ENCODE assay signal across 8 cellular contexts in the genomic region with DNA sequence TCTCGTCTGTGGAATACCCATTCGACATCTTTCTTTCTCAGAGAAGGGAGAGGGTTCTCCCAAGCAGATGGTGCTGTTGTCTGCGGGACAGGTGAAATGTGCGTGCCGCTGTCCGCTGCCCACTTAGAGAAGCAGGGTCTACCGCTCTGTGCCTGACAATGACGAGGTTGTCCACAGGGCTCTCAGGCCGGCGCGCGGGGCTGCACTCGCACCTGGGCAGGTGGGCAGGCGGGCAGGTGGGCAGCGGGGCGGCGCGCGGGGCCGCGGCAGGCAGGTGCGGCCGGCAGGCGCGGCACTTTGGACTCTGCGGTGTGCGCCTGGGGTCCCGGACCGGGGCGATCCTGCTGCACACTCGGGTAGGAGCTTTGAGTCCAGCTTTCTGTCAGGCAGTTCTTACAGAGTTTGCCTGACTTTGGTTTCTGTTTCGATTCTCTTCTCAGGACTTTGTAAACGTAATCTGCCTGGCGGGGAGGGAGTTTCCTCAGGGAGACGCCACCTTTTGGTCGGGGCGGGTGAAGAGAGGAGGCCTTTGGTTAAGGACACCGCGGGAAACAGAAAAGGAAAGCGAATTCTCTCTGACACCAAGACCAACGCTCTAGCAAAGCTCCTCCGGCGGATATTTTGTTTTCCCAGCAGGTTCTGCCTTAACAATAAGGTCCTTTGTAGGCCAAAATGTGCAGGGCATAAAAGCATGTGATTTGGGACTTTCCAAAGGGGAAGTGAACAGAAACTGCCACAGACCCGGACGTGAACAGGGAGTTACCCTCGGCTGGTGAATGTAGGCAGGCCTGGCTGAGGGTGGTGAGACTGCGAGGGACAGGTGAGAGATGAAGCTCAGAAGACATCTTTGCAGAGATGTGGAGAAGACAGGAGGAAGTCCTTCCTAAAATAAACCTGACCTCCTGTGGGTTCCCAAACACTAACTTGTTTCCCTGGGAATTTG. TPM values are rescaled to one million over a fixed set of nuclear protein-coding genes. Genes with fewer than 3 reads are reported as not detected.
A peak's percentile ranks its signal among the peaks of the same experiment; 100 is the strongest.
DNase-seq lines count a peak whose midpoint lies in the region; ATAC-seq and TF ChIP-seq lines count a peak whose summit lies in the region.

A gene (minus strand): TSS at position 405 of the 943 bp plus-strand sequence. CDS start 377 bp downstream, at position 28.

- H3K18ac ChIP-seq in neuronal stem cell (ENCODE audit: low read length): peak within 1 kb of the TSS; percentile 92

- H3K4me3 ChIP-seq in neuronal stem cell (ENCODE audit: low read length in 2 of 2): peak within 1 kb of the TSS; percentile 50 to 77

- peak within 1 kb of the TSS; percentile 93 for H2AFZ ChIP-seq in neuronal stem cell (ENCODE audit: low read length)

- H4K8ac ChIP-seq in neuronal stem cell (ENCODE audit: low read depth, low read length): peak within 1 kb of the TSS; percentile 17

- H3K14ac ChIP-seq in neuronal stem cell (ENCODE audit: low read length): peak within 1 kb of the TSS; percentile 71

- peak within 1 kb of the TSS; percentile 24 for H2BK5ac ChIP-seq in neuronal stem cell (ENCODE audit: low read length)

- H2BK12ac ChIP-seq in neuronal stem cell (ENCODE audit: low read length): peak within 1 kb of the TSS; percentile 58

- H3K9me3 ChIP-seq in neuronal stem cell (replicated peaks in 1 of 2; ENCODE audit: control insufficient read depth in 2 of 2, insufficient read depth in 1 of 2, low read depth in 1 of 2, low read length in 2 of 2): peaks cover 0 to 2% of the 10 kb centered on the region in 2 donors

- no peaks in the 10 kb centered on the region for H3K36me3 ChIP-seq in neuronal stem cell (replicated peaks in 1 of 2; ENCODE audit: control insufficient read depth in 2 of 2, insufficient read depth in 2 of 2, low read length in 2 of 2)

- DNase-seq in Daoy (ENCODE audit: low read depth) (peak; percentile 92), KBM-7 (peak; percentile 90), SK-MEL-5 (ENCODE audit: low read depth, low spot score) (peak; percentile 84), foreskin melanocyte (peak; percentile 84), neuronal stem cell (ENCODE audit: low spot score) (peak; percentile 39)
- peak; percentile 17 to 61 (median 39) for DNase-seq in activated naive CD4-positive, alpha-beta T cell (lab: John Stamatoyannopoulos, UW)

- H2BK15ac ChIP-seq in neuronal stem cell (ENCODE audit: low read length): peak within 1 kb of the TSS; percentile 85

- ATAC-seq in GM21717 (IDR thresholded peaks at IDR 0.05; ENCODE audit: unreplicated experiment): peak; percentile 87

- peaks cover 1% of the 10 kb centered on the region for H3K79me1 ChIP-seq in neuronal stem cell (ENCODE audit: low read depth, low read length)

- peaks cover 0 to 5% of the 10 kb centered on the region in 2 donors for H3K4me1 ChIP-seq in neuronal stem cell (ENCODE audit: control insufficient read depth in 2 of 2, insufficient read depth in 1 of 2, low read depth in 1 of 2, low read length in 2 of 2)

- WGBS in neuronal stem cell (ENCODE audit: extremely low coverage in 2 of 2, insufficient read length in 2 of 2, insufficient replicate concordance in 1 of 2), 2 donors: no CpG with 5 or more reads among the region's 47 CpGs

- H3K4ac ChIP-seq in neuronal stem cell (ENCODE audit: low read length): no peak within 1 kb of the TSS

- no peak for TF ChIP-seq CTCF in subcutaneous adipose tissue (IDR thresholded peaks at IDR 0.05; ENCODE audit: low read depth)

- H2AK5ac ChIP-seq in neuronal stem cell (ENCODE audit: low read depth, low read length): peak within 1 kb of the TSS; percentile 63

- peak within 1 kb of the TSS; percentile 77 for H3K4me2 ChIP-seq in neuronal stem cell (ENCODE audit: insufficient read depth, low read length, poor library complexity, severe bottlenecking)

- no peak within 1 kb of the TSS for H3K27ac ChIP-seq in neuronal stem cell (replicated peaks; ENCODE audit: low read length)

- peak within 1 kb of the TSS; percentile 65 for H3K23ac ChIP-seq in neuronal stem cell (ENCODE audit: low read depth, low read length, poor library complexity)

- H4K91ac ChIP-seq in neuronal stem cell (ENCODE audit: low read depth, low read length, poor library complexity): no peak within 1 kb of the TSS

- in situ Hi-C loops in KBM-7 (cut with MboI; ENCODE audit: low pct_unique_long_range_greater_than_20kb, low sequenced_read_pairs) (no loop called here), SK-MEL-5 (cut with HindIII; ENCODE audit: low pct_unique_long_range_greater_than_20kb, low sequenced_read_pairs) (no loop called here)

- no peak within 1 kb of the TSS for H2BK120ac ChIP-seq in neuronal stem cell (ENCODE audit: low read depth, low read length)

- H3K27me3 ChIP-seq in neuronal stem cell (ENCODE audit: control insufficient read depth in 3 of 3, insufficient read depth in 3 of 3, low read depth in 1 of 3, low read length in 3 of 3): peaks cover 0 to 29% (median 10%) of the 10 kb centered on the region in 3 experiments

- peak within 1 kb of the TSS; percentile 81 for H3K9ac ChIP-seq in neuronal stem cell (ENCODE audit: low read depth, low read length, poor library complexity)

RNA-seq across cellular contexts. Expression of the gene that starts here (rescaled TPM):
- total RNA-seq in Daoy (2014; rRNA removed; shearing (Covaris generic)): 10.6 and 12.1 TPM in 2 replicates
- total RNA-seq in SK-MEL-5 (2014; rRNA removed; shearing (Covaris generic)): 3.6 and 4.2 TPM in 2 replicates
- polyA plus RNA-seq in SK-MEL-5 (2015; cell fraction: cytosol; rRNA removed): 3.9 and 4.1 TPM in 2 replicates
- 2.5 and 3.0 TPM in 2 replicates for polyA plus RNA-seq in SK-MEL-5 (2015; cell fraction: nucleus; rRNA removed)
- 0.18 TPM for polyA plus RNA-seq in neuronal stem cell (2013, experiment 1 of 2)
- polyA plus RNA-seq in neuronal stem cell (2013, experiment 2 of 2): 0.12 TPM
- 10 to 100 TPM; 14.3 to 20.5 (median 16.6) TPM for total RNA-seq in subcutaneous adipose tissue

Comparison
In these comparisons a context has a peak if more than half of its experiments do, and no peak if none do; other contexts are left out.
1. DNase-seq: peak in every context shown above with its lines; median percentile 92 in Daoy; 90 in KBM-7; 84 in SK-MEL-5; 84 in foreskin melanocyte; 39 in activated naive CD4-positive, alpha-beta T cell; 39 in neuronal stem cell.